In genomic region chr11:67420646-67421420, GRCh38 we compare ENCODE assay signal across 8 cellular contexts. TPM values are rescaled to one million over a fixed set of nuclear protein-coding genes. Genes with fewer than 3 reads are reported as not detected.
A peak's percentile ranks its signal among the peaks of the same experiment; 100 is the strongest.
DNase-seq lines count a peak whose midpoint lies in the region; ATAC-seq, FAIRE-seq and TF ChIP-seq lines count a peak whose summit lies in the region.

No MANE protein-coding gene starts in this region.

- ATAC-seq in CD8-positive, alpha-beta T cell, result peak; percentile 85
- ATAC-seq in effector memory CD8-positive, alpha-beta T cell (replicated peaks), result peak; percentile 82

- TF ChIP-seq CTCF in CD8-positive, alpha-beta T cell (IDR thresholded peaks at IDR 0.05), result no peak
- no peak for TF ChIP-seq CTCF in GM20000 (IDR thresholded peaks at IDR 0.05; ENCODE audit: extremely low read depth, missing control alignments)

- peak overlapping the region; percentile 49 for H3K4me3 ChIP-seq in CD8-positive, alpha-beta T cell (ENCODE audit: low read depth, low read length)

- H3K9me3 Mint-ChIP-seq in CD8-positive, alpha-beta T cell, result no peaks in the 10 kb centered on the region
- H3K9me3 Mint-ChIP-seq in effector memory CD8-positive, alpha-beta T cell, result no peaks in the 10 kb centered on the region

- H3K36me3 ChIP-seq in CD8-positive, alpha-beta T cell (ENCODE audit: insufficient read depth, low read length), result no peaks in the 10 kb centered on the region

- no peaks in the 10 kb centered on the region for H3K27me3 ChIP-seq in CD8-positive, alpha-beta T cell (ENCODE audit: insufficient read depth, low read length)

- H3K27ac Mint-ChIP-seq in CD8-positive, alpha-beta T cell, result peak overlapping the region; percentile 91
- peak overlapping the region; percentile 79 to 89 for H3K27ac Mint-ChIP-seq in effector memory CD8-positive, alpha-beta T cell

- H3K9me3 ChIP-seq in CD8-positive, alpha-beta T cell (ENCODE audit: low read length), result no peaks in the 10 kb centered on the region

- FAIRE-seq in HTR-8/SVneo (lab: Jason Lieb, UNC), result peak; percentile 99

- intact Hi-C loops in CD8-positive, alpha-beta T cell (cut with DNase I, micrococcal nuclease), result loop anchor here (1.0 to 5.0 kb wide), 9 partner anchors 18 to 386 kb away; partner anchors contain the start of genes TMEM134 (in 2 of the 2), AIP (in 1 of the 2), CORO1B (in 1 of the 2) and POLD4 (in 1 of the 2)

- H3K36me3 Mint-ChIP-seq in CD8-positive, alpha-beta T cell, result peaks cover 5% of the 10 kb centered on the region
- peaks cover 16% of the 10 kb centered on the region for H3K36me3 Mint-ChIP-seq in effector memory CD8-positive, alpha-beta T cell (ENCODE audit: insufficient read depth)

- POLR2A ChIA-PET in CD8-positive, alpha-beta T cell (lab: Charles Lee), result interaction anchor here (0.7 to 13.5 kb wide), 9 partner anchors 9 to 67 kb away, joined by 3 to 317 read pairs (median 24); partner anchors contain the start of genes AIP, POLD4, PPP1CA and PTPRCAP

- peaks cover 47% of the 10 kb centered on the region for H3K4me1 Mint-ChIP-seq in CD8-positive, alpha-beta T cell (ENCODE audit: low read depth)
- H3K4me1 Mint-ChIP-seq in effector memory CD8-positive, alpha-beta T cell (ENCODE audit: low read depth in 2 of 2), result peaks cover 44 to 52% of the 10 kb centered on the region in 2 donors

- H3K4me1 ChIP-seq in CD8-positive, alpha-beta T cell (ENCODE audit: insufficient read depth, low read length), result peaks cover 50% of the 10 kb centered on the region

- CTCF ChIA-PET in CD8-positive, alpha-beta T cell (lab: Charles Lee), result interaction anchor here (0.9 to 6.0 kb wide), 8 partner anchors 12 to 70 kb away, joined by 3 to 62 read pairs (median 4); partner anchors contain the start of genes PPP1CA and TBC1D10C

- DNase-seq in CD8-positive, alpha-beta T cell, result peak; percentile 97 to 100 (median 99)
- DNase-seq in GM20000 (ENCODE audit: low spot score), result peak; percentile 100
- peak; percentile 99 for DNase-seq in HTR-8/SVneo (ENCODE audit: insufficient read length, low spot score)
- peak; percentile 75 to 88 for DNase-seq in NOMO-1 (lab: John Stamatoyannopoulos, UW; ENCODE audit: unreplicated experiment in 2 of 2)
- DNase-seq in activated CD8-positive, alpha-beta memory T cell treated with anti-CD3 and anti-CD28 coated beads for 48 hours (ENCODE audit: low read depth in 2 of 3, low spot score in 2 of 3), result peak; percentile 98
- DNase-seq in effector memory CD8-positive, alpha-beta T cell, result peak; percentile 96 to 99 (median 98)
- peak; percentile 99 for DNase-seq in mesenteric fat pad (ENCODE audit: low spot score)
- DNase-seq in stimulated activated CD8-positive, alpha-beta memory T cell treated with anti-CD3 and anti-CD28 coated beads, Interleukin-15, amount 100 ng/mL, for 1 hour (ENCODE audit: low read depth), result peak; percentile 98

- peak overlapping the region; percentile 55 for H3K27ac ChIP-seq in CD8-positive, alpha-beta T cell (ENCODE audit: low read depth, low read length)

- peak overlapping the region; percentile 86 for H3K4me3 Mint-ChIP-seq in CD8-positive, alpha-beta T cell
- H3K4me3 Mint-ChIP-seq in effector memory CD8-positive, alpha-beta T cell, result peak overlapping the region; percentile 72 to 82

- H3K27me3 Mint-ChIP-seq in CD8-positive, alpha-beta T cell (ENCODE audit: low read depth), result no peaks in the 10 kb centered on the region
- H3K27me3 Mint-ChIP-seq in effector memory CD8-positive, alpha-beta T cell, result no peaks in the 10 kb centered on the region

RNA-seq across cellular contexts. Expression of gene CARNS1, which starts 5.4 kb away (rescaled TPM):
- 10 to 100 TPM; 11.2 to 12.1 TPM for total RNA-seq in CD8-positive, alpha-beta T cell
- 0.29 TPM for total RNA-seq in mesenteric fat pad

RNA-seq across cellular contexts. Expression of gene RPS6KB2, which starts 7.5 kb away (rescaled TPM):
- 10 to 100 TPM; 71.8 to 76.2 TPM for total RNA-seq in CD8-positive, alpha-beta T cell
- 32.4 TPM for total RNA-seq in mesenteric fat pad

RNA-seq across cellular contexts. Expression of gene PTPRCAP, which starts 16.6 kb away (rescaled TPM):
- total RNA-seq in CD8-positive, alpha-beta T cell, result 100 to 1,000 TPM; 138 to 144 TPM
- total RNA-seq in mesenteric fat pad, result 3.3 TPM

RNA-seq across cellular contexts. Expression of gene TBC1D10C, which starts 16.9 kb away (rescaled TPM):
- total RNA-seq in CD8-positive, alpha-beta T cell, result 100 to 1,000 TPM; 197 to 201 TPM
- total RNA-seq in mesenteric fat pad, result 5.3 TPM

RNA-seq across cellular contexts. Expression of gene PPP1CA, which starts 19.2 kb away (rescaled TPM):
- total RNA-seq in CD8-positive, alpha-beta T cell, result 10 to 100 TPM; 40.5 to 42.2 TPM
- 92.4 TPM for total RNA-seq in mesenteric fat pad

Comparison
In these comparisons a context has a peak if more than half of its experiments do, and no peak if none do; other contexts are left out.
1. Peak in every context shown above with its lines: DNase-seq, ATAC-seq, H3K4me3 ChIP-seq and H3K27ac ChIP-seq.
2. RNA of gene PTPRCAP, which starts 16.6 kb away (total RNA-seq): 138 to 144 TPM in CD8-positive, alpha-beta T cell; 3.3 TPM in mesenteric fat pad (single experiment); every median in the first group is over 10 times any median in the second.